20 cellular contexts compared by ENCODE assay signal in the genomic region with DNA sequence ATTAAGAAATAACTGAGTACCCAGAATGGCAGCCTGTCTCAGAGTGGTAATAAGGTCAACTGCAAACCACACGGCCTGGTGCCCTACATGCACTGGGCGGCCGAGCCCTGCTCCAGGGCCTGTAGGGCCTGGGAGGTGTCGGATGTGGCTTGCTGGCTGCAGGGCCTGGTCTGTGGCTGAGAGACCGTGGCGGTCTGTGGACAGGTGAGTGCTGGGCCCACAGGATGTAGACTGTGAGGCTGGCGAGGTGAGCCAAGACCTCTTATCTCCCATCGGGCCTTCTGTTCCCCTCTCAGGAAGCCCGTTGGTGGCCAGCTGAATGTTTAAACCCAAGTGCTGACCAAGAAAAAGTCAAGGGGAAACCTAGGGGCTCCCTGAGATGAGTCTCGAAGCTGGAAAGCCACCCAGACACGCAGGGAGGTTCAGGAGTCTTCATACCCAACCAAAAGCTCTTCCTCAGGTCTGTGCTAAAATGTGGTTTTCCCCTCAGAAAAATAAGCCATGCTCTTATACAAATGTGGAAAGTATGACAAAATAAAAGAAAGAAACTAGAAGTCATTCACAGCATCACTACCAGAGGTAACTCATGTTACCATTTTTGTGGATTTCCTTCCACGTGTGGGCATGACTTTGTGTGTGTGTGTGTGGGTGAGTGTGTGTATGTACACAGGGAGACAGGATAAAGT. TPM values are rescaled to one million over a fixed set of nuclear protein-coding genes. Genes with fewer than 3 reads are reported as not detected.
DNase-seq lines count a peak whose midpoint lies in the region; ATAC-seq and TF ChIP-seq lines count a peak whose summit lies in the region.
"Had no signal": no experiment of that assay in that cellular context is flagged by ENCODE, and none has a peak within 500 bp of the region (broad histone marks: within the 10 kb centered on the region; RNA-seq: fewer than 3 reads in every experiment).

No MANE protein-coding gene starts in this region.

- H3K27ac ChIP-seq in right atrium auricular region = no peak overlapping the region
- H3K27ac ChIP-seq in sigmoid colon = no peak overlapping the region
- H3K27ac ChIP-seq: heart left ventricle, tibial artery, vagina had no signal

- H3K4me1 ChIP-seq in right atrium auricular region (no peaks in the 10 kb centered on the region), sigmoid colon (no peaks in the 10 kb centered on the region)
- H3K4me1 ChIP-seq: heart left ventricle, tibial artery, vagina had no signal

- no peaks in the 10 kb centered on the region for H3K36me3 ChIP-seq in right atrium auricular region
- no peaks in the 10 kb centered on the region for H3K36me3 ChIP-seq in sigmoid colon
- H3K36me3 ChIP-seq: heart left ventricle, tibial artery, vagina had no signal

- H3K27me3 ChIP-seq in right atrium auricular region (no peaks in the 10 kb centered on the region), sigmoid colon (peaks cover 0 to 5% (median 0%) of the 10 kb centered on the region in 3 donors)
- H3K27me3 ChIP-seq: vagina had no signal

- ATAC-seq in Right ventricle myocardium superior (ENCODE audit: poor library complexity) = no peak
- ATAC-seq: heart left ventricle; naive thymus-derived CD8-positive, alpha-beta T cell had no signal

- DNase-seq in right atrium auricular region (ENCODE audit: low spot score) = peak; percentile 30
- DNase-seq in Right ventricle myocardium superior = no peak
- DNase-seq in ecto neural progenitor cell (ENCODE audit: low spot score) = peak; percentile 22
- DNase-seq in sigmoid colon = peak; percentile 40
- no peak for DNase-seq in epidermal melanocyte (ENCODE audit: insufficient read length, low spot score)
- DNase-seq in EL = no peak
- no peak for DNase-seq in NK-92 treated with Interleukin-12 subunit alpha and Interleukin-12 subunit beta, amount 100 ng/mL, for 24 hours (lab: John Stamatoyannopoulos, UW)
- DNase-seq: activated CD4-positive, alpha-beta T cell treated with anti-CD3 and anti-CD28 coated beads for 4 hours; activated effector memory CD4-positive, alpha-beta T cell treated with Interleukin-2 at 50 U/mL for 16 hours; dermis blood vessel endothelial cell; foreskin melanocyte; heart left ventricle; kidney; midbrain; NCI-H1694; NCI-H82; stimulated activated naive CD4-positive, alpha-beta T cell treated with Interleukin-2 at 50 U/mL for 16 hours had no signal

- no peak overlapping the region for H3K4me3 ChIP-seq in right atrium auricular region
- H3K4me3 ChIP-seq in sigmoid colon = no peak overlapping the region
- H3K4me3 ChIP-seq: heart left ventricle, tibial artery, vagina had no signal

- WGBS in sigmoid colon, 2 donors = 75 to 82% methylated on average over 12 of the region's 12 CpGs

- intact Hi-C loops in Right ventricle myocardium superior (cut with DNase I) = no loop called here
- intact Hi-C loops in sigmoid colon (cut with DNase I) = no loop called here

- H3K9me3 ChIP-seq in right atrium auricular region = no peaks in the 10 kb centered on the region
- no peaks in the 10 kb centered on the region for H3K9me3 ChIP-seq in sigmoid colon
- H3K9me3 ChIP-seq: heart left ventricle, tibial artery, vagina had no signal

- no peak for TF ChIP-seq CTCF in right atrium auricular region (IDR thresholded peaks at IDR 0.05)
- no peak for TF ChIP-seq CTCF in sigmoid colon (IDR thresholded peaks at IDR 0.05)

- no peak for TF ChIP-seq EP300 in sigmoid colon (IDR thresholded peaks at IDR 0.05)

- TF ChIP-seq POLR2A in sigmoid colon (IDR thresholded peaks at IDR 0.05) = no peak

RNA-seq across cellular contexts. Expression of gene CTDP1, which starts 47.7 kb away (rescaled TPM):
- 1 to 10 TPM; 6.3 to 9.2 TPM for total RNA-seq in right atrium auricular region
- total RNA-seq in Right ventricle myocardium superior = 8.7 TPM
- 10 to 100 TPM; 11.1 to 14.7 (median 12.6) TPM for total RNA-seq in sigmoid colon
- polyA plus RNA-seq in sigmoid colon = 10 to 100 TPM; 15.6 to 25.9 (median 22.3) TPM

Comparison
In these comparisons a context has a peak if more than half of its experiments do, and no peak if none do; other contexts are left out.
1. DNase-seq: peak in right atrium auricular region (single experiment), ecto neural progenitor cell (single experiment) and sigmoid colon (single experiment); none in Right ventricle myocardium superior (single experiment), epidermal melanocyte (single experiment), EL (single experiment) and NK-92 treated with Interleukin-12 subunit alpha and Interleukin-12 subunit beta, amount 100 ng/mL, for 24 hours (single experiment).